Comparison of ENCODE assay signal across 8 cellular contexts in genomic region chr19:10230904-10231623, GRCh38. TPM values are rescaled to one million over a fixed set of nuclear protein-coding genes. Genes with fewer than 3 reads are reported as not detected.
DNase-seq lines count a peak whose midpoint lies in the region; ATAC-seq and TF ChIP-seq lines count a peak whose summit lies in the region.

TSS of gene S1PR2 (minus strand) at chr19:10231331. CDS start at chr19:10224905, 6,426 bp downstream.

- H3K9me3 Mint-ChIP-seq in naive thymus-derived CD8-positive, alpha-beta T cell, result no peaks in the 10 kb centered on the region

- no TSS peak for BruUV-seq in Panc1 (replicated peaks; lab: Mats Ljungman, UMichigan)

- DNase-seq in HPDE6-E6E7 (ENCODE audit: extremely low spot score) (peak; percentile 49), Panc1 (ENCODE audit: low read depth, low spot score) (no peak), activated T-helper 1 cell treated with Interleukin-2 at 50 U/mL for 16 hours (ENCODE audit: low read depth) (peak; percentile 51), fibroblast of gingiva (ENCODE audit: low read depth) (peak; percentile 67)
- DNase-seq in naive thymus-derived CD8-positive, alpha-beta T cell, result peak; percentile 53 to 80 (median 64)
- peak; percentile 81 for DNase-seq in stimulated activated naive CD8-positive, alpha-beta T cell treated with anti-CD3 and anti-CD28 coated beads, Interleukin-15, Interleukin-2, amounts not matched to agents 100 U/mL and 50 U/mL, for 24 hours

- peak within 1 kb of the TSS; percentile 69 for H3K4me3 ChIP-seq in Panc1 (ENCODE audit: low read depth in 2 of 2, low read length in 2 of 2)

- H3K4me3 Mint-ChIP-seq in naive thymus-derived CD8-positive, alpha-beta T cell, result peak within 1 kb of the TSS; percentile 81 to 93 (median 86)

- 0 out of 2 replicates have a peak within 1 kb of the TSS, but pooled peaks have one; percentile 39 for H3K27ac ChIP-seq in Panc1 (ENCODE audit: low read length)

- H3K27ac Mint-ChIP-seq in naive thymus-derived CD8-positive, alpha-beta T cell, result peak within 1 kb of the TSS in 9 of 10 donors; percentile 57 to 92 (median 83)

- H3K36me3 ChIP-seq in Panc1 (ENCODE audit: control insufficient read depth, insufficient read depth, low read length), result no peaks in the 10 kb centered on the region

- H3K4me1 Mint-ChIP-seq in naive thymus-derived CD8-positive, alpha-beta T cell, result peaks cover 9 to 38% (median 20%) of the 10 kb centered on the region in 4 donors

- POLR2A ChIA-PET in Panc1 (lab: Charles Lee), result no interaction called here
- POLR2A ChIA-PET in naive thymus-derived CD8-positive, alpha-beta T cell (lab: Charles Lee), result interaction anchor here (0.6 to 0.9 kb wide), 2 partner anchors 20 to 25 kb away, joined by 3 read pairs; no protein-coding TSS in a partner anchor

- H3K9me3 ChIP-seq in Panc1 (ENCODE audit: control insufficient read depth, insufficient read depth, low read depth, low read length), result no peaks in the 10 kb centered on the region

- CTCF ChIA-PET in Panc1 (lab: Charles Lee), result no interaction called here

- H3K36me3 Mint-ChIP-seq in naive thymus-derived CD8-positive, alpha-beta T cell, result no peaks in the 10 kb centered on the region

- in situ Hi-C loops in Panc1 (cut with HindIII; ENCODE audit: low pct_unique_long_range_greater_than_20kb, low sequenced_read_pairs), result no loop called here

- no peak for TF ChIP-seq CTCF in Panc1 (IDR thresholded peaks at IDR 0.05)

- no peaks in the 10 kb centered on the region for H3K4me1 ChIP-seq in Panc1 (ENCODE audit: control insufficient read depth, insufficient read depth, low read length)

- H3K27me3 Mint-ChIP-seq in naive thymus-derived CD8-positive, alpha-beta T cell, result no peaks in the 10 kb centered on the region

- ATAC-seq in GM18519 (IDR thresholded peaks at IDR 0.05; ENCODE audit: low FRiP score, unreplicated experiment), result peak; percentile 35
- ATAC-seq in Panc1, result peak; percentile 90
- ATAC-seq in naive thymus-derived CD8-positive, alpha-beta T cell, result peak; percentile 64 to 67
- ATAC-seq in stimulated activated naive CD8-positive, alpha-beta T cell treated with anti-CD3 and anti-CD28 coated beads, Interleukin-15, Interleukin-2, amounts not matched to agents 100 U/mL and 50 U/mL, for 24 hours, result peak; percentile 38
- ATAC-seq in GM18861 (IDR thresholded peaks at IDR 0.05; ENCODE audit: unreplicated experiment), result no peak

- intact Hi-C loops in Panc1 (cut with micrococcal nuclease; ENCODE audit: unreplicated experiment), result no loop called here

- no peaks in the 10 kb centered on the region for H3K27me3 ChIP-seq in Panc1 (ENCODE audit: control insufficient read depth, insufficient read depth, low read length)

RNA-seq across cellular contexts. Expression of gene S1PR2, which starts in this region (rescaled TPM):
- total RNA-seq in Panc1 (2021; ENCODE audit: unreplicated experiment), result 2.9 TPM
- polyA plus RNA-seq in Panc1 (2012; ENCODE audit: insufficient read length), result 0.92 TPM
- total RNA-seq in naive thymus-derived CD8-positive, alpha-beta T cell, result 1 to 10 TPM; 3.0 TPM
- under 1 TPM; 0.18 to 0.60 (median 0.48) TPM for polyA plus RNA-seq in naive thymus-derived CD8-positive, alpha-beta T cell
